In the genomic region with DNA sequence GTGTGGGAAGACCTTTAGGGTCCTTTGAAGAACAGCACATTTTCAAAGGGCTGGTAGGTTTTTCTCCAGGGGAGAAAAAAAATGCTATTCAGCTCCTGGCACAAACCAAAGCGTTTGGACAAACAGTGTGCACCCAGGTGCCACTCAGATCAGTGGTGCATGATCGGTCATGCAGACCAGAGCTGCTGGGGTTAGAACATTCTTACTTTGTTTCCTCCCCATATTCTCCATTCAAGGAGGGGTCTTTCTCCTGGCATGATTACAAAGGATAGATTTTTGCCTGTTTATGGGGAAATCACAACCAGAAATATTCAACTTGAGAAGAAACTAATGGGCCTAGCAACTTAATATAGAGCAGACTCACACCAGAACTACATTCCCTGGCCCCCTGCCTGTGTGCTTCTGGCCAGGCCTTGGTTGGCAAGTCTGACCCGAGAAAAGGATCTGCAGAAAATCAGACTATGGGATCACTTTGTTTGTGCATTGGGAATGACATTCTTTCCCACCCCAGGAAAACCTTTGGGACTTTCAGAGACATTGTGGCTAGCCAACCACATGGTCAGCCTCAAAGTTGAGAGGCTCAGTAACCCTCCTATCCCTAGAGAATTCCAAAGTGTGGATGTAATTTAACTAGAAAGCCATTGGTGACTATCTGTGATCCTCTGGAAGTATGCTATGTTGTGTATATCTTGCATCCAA, we compare ENCODE assay signal across 23 cellular contexts.
DNase-seq lines count a peak whose midpoint lies in the region; ATAC-seq, FAIRE-seq and TF ChIP-seq lines count a peak whose summit lies in the region.
"Had no signal": no experiment of that assay in that cellular context is flagged by ENCODE, and none has a peak within 500 bp of the region (broad histone marks: within the 10 kb centered on the region; RNA-seq: fewer than 3 reads in every experiment).

No MANE protein-coding gene starts in this region.

- no peak for TF ChIP-seq CTCF in left ventricle myocardium inferior (IDR thresholded peaks at IDR 0.05; ENCODE audit: borderline replicate concordance)

- no peaks in the 10 kb centered on the region for H3K27me3 ChIP-seq in left ventricle myocardium inferior (ENCODE audit: low read depth)
- no peaks in the 10 kb centered on the region for H3K27me3 ChIP-seq in rectal smooth muscle tissue (ENCODE audit: control insufficient read depth, insufficient read depth, low read length)
- H3K27me3 ChIP-seq: upper lobe of left lung had no signal

- H3K27ac ChIP-seq in left ventricle myocardium inferior (replicated peaks): peak overlapping the region; percentile 61
- peak overlapping the region; percentile 44 for H3K27ac ChIP-seq in rectal smooth muscle tissue (ENCODE audit: low read depth, low read length)
- H3K27ac ChIP-seq: epithelial cell of prostate, RWPE1, upper lobe of left lung had no signal

- H3K4me3 ChIP-seq in left ventricle myocardium inferior (no peak overlapping the region), rectal smooth muscle tissue (ENCODE audit: low read length) (no peak overlapping the region)
- H3K4me3 ChIP-seq: HAP-1, upper lobe of left lung had no signal

- H3K27me3 Mint-ChIP-seq in activated T-helper 17 cell treated with anti-CD3 and anti-CD28 coated beads, Interleukin-2, amount 50 U/mL, for 72 hours: no peaks in the 10 kb centered on the region
- H3K27me3 Mint-ChIP-seq: activated CD4-positive, alpha-beta memory T cell treated with anti-CD3 and anti-CD28 coated beads for 36 hours; natural killer cell treated with Interleukin-12 subunit alpha and Interleukin-12 subunit beta and Interleukin-15 and Interleukin-18, amount 100 ng/mL, for 72 hours; T-cell had no signal

- H3K9me3 ChIP-seq in left ventricle myocardium inferior (replicated peaks): no peaks in the 10 kb centered on the region
- H3K9me3 ChIP-seq: HAP-1, upper lobe of left lung had no signal

- intact Hi-C loops in left ventricle myocardium inferior (cut with micrococcal nuclease): no loop called here

- peak overlapping the region; percentile 19 for H3K27ac Mint-ChIP-seq in activated T-helper 17 cell treated with anti-CD3 and anti-CD28 coated beads, Interleukin-2, amount 50 U/mL, for 72 hours
- H3K27ac Mint-ChIP-seq: activated CD4-positive, alpha-beta memory T cell treated with anti-CD3 and anti-CD28 coated beads for 36 hours; natural killer cell treated with Interleukin-12 subunit alpha and Interleukin-12 subunit beta and Interleukin-15 and Interleukin-18, amount 100 ng/mL, for 72 hours; T-cell had no signal

- peaks cover 4% of the 10 kb centered on the region for H3K9me3 Mint-ChIP-seq in activated T-helper 17 cell treated with anti-CD3 and anti-CD28 coated beads, Interleukin-2, amount 50 U/mL, for 72 hours
- H3K9me3 Mint-ChIP-seq: activated CD4-positive, alpha-beta memory T cell treated with anti-CD3 and anti-CD28 coated beads for 36 hours; natural killer cell treated with Interleukin-12 subunit alpha and Interleukin-12 subunit beta and Interleukin-15 and Interleukin-18, amount 100 ng/mL, for 72 hours had no signal

- no peaks in the 10 kb centered on the region for H3K36me3 Mint-ChIP-seq in activated T-helper 17 cell treated with anti-CD3 and anti-CD28 coated beads, Interleukin-2, amount 50 U/mL, for 72 hours (ENCODE audit: low read depth)

- FAIRE-seq in urothelium cell line (lab: Jason Lieb, UNC): no peak

- H3K36me3 ChIP-seq in left ventricle myocardium inferior (no peaks in the 10 kb centered on the region), rectal smooth muscle tissue (ENCODE audit: control insufficient read depth, insufficient read depth, low read length) (peaks cover 4% of the 10 kb centered on the region)
- H3K36me3 ChIP-seq: HAP-1, upper lobe of left lung had no signal

- no peak overlapping the region for H3K4me3 Mint-ChIP-seq in activated T-helper 17 cell treated with anti-CD3 and anti-CD28 coated beads, Interleukin-2, amount 50 U/mL, for 72 hours
- H3K4me3 Mint-ChIP-seq: activated CD4-positive, alpha-beta memory T cell treated with anti-CD3 and anti-CD28 coated beads for 36 hours; natural killer cell treated with Interleukin-12 subunit alpha and Interleukin-12 subunit beta and Interleukin-15 and Interleukin-18, amount 100 ng/mL, for 72 hours; T-cell had no signal

- no peaks in the 10 kb centered on the region for H3K4me1 Mint-ChIP-seq in activated T-helper 17 cell treated with anti-CD3 and anti-CD28 coated beads, Interleukin-2, amount 50 U/mL, for 72 hours
- H3K4me1 Mint-ChIP-seq: T-cell had no signal

- peak; percentile 23 for DNase-seq in AG20443 (ENCODE audit: low spot score)
- DNase-seq in left ventricle myocardium inferior: peak; percentile 40
- DNase-seq in stimulated activated naive CD4-positive, alpha-beta T cell treated with Interleukin-2 at 50 U/mL for 16 hours (lab: John Stamatoyannopoulos, UW): no peak
- no peak for DNase-seq in activated CD8-positive, alpha-beta memory T cell treated with anti-CD3 and anti-CD28 coated beads, Interleukin-2, amount 50 U/mL, for 48 hours
- DNase-seq in urothelium cell line (ENCODE audit: low spot score): no peak
- DNase-seq: activated CD4-positive, alpha-beta memory T cell treated with anti-CD3 and anti-CD28 coated beads for 36 hours; COR-L47; cortex of kidney; GDM1; hippocampal formation; MV-4-11; NCI-H748 treated with DMSO at 0.1 percent for 48 hours; stimulated activated CD4-positive, alpha-beta T cell treated with anti-CD3 and anti-CD28 coated beads, Interleukin-2, amount 100 ng/mL, for 48 hours; stimulated activated CD8-positive, alpha-beta memory T cell treated with anti-CD3 and anti-CD28 coated beads, Interleukin-4, amount 100 ng/mL, for 48 hours; T-cell; upper lobe of left lung had no signal

- ATAC-seq in activated T-helper 17 cell treated with anti-CD3 and anti-CD28 coated beads, Interleukin-2, amount 50 U/mL, for 72 hours (replicated peaks): no peak
- no peak for ATAC-seq in HG03196 (IDR thresholded peaks at IDR 0.05; ENCODE audit: unreplicated experiment)
- ATAC-seq: natural killer cell treated with Interleukin-12 subunit alpha and Interleukin-12 subunit beta and Interleukin-15 and Interleukin-18, amount 100 ng/mL, for 72 hours; T-cell had no signal

- H3K9ac ChIP-seq in rectal smooth muscle tissue (ENCODE audit: low read length): no peak overlapping the region

- H3K4me1 ChIP-seq in left ventricle myocardium inferior (peaks cover 30% of the 10 kb centered on the region), rectal smooth muscle tissue (ENCODE audit: control insufficient read depth, insufficient read depth, low read length) (peaks cover 25% of the 10 kb centered on the region)
- H3K4me1 ChIP-seq: upper lobe of left lung had no signal

Comparison
In these comparisons a context has a peak if more than half of its experiments do, and no peak if none do; other contexts are left out.
1. DNase-seq: peak in AG20443 (single experiment) and left ventricle myocardium inferior (single experiment); none in stimulated activated naive CD4-positive, alpha-beta T cell treated with Interleukin-2 at 50 U/mL for 16 hours (single experiment), activated CD8-positive, alpha-beta memory T cell treated with anti-CD3 and anti-CD28 coated beads, Interleukin-2, amount 50 U/mL, for 48 hours (single experiment) and urothelium cell line (single experiment).